In the genomic region with DNA sequence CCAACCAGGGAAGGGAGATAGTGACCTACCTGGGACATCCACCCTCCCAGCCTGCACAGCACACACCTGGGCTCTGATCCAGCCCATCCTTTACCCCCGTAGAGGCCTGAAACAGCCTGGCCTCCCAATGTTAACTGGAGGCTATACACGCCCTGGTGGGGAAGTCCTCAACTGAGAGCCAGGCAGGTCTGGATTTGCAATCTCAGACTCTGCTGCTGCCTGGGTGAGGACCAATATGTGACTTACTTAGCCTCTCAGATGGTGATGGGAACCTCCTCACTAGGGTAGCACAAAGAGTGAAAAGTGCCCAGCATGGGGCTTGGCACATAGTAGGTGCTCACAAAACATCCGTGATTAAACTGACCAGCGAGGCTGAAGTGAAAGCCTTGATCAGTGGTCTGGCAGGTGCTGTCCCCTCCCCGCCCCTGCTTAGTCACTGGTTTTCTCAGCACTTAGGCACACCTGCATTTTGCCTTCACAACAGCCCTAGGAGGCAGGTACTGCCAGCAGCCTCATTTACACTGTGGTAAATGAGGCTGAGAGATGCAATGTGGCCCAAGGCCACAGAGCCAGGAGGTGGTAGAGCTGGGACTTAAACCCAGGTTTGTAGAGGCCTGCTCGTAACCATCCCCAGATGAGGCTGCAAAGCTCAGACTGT, we compare ENCODE assay signal across 3 cellular contexts.
A peak's percentile ranks its signal among the peaks of the same experiment; 100 is the strongest.
TF ChIP-seq lines count a peak whose summit lies in the region.

No MANE protein-coding gene starts in this region.

TF ChIP-seq in A549, 52 proteins besides CTCF, POLR2A, EP300 and RAD21:
- TF ChIP-seq HEYL (CRISPR knock-in tag; IDR thresholded peaks at IDR 0.05), result no peak
- TF ChIP-seq HOXA7 (CRISPR knock-in tag; IDR thresholded peaks at IDR 0.05), result no peak
- no peak for TF ChIP-seq CBX2 (IDR thresholded peaks at IDR 0.05; ENCODE audit: borderline replicate concordance, low read depth)
- no peak for TF ChIP-seq HOXB13 (CRISPR knock-in tag; IDR thresholded peaks at IDR 0.05; ENCODE audit: low read depth)
- TF ChIP-seq ZC3H11A (IDR thresholded peaks at IDR 0.05), result no peak
- no peak for TF ChIP-seq FOSB (CRISPR knock-in tag; IDR thresholded peaks at IDR 0.05)
- TF ChIP-seq BHLHE40 (IDR thresholded peaks at IDR 0.05; ENCODE audit: low read depth, low read length), result no peak
- TF ChIP-seq JUNB (IDR thresholded peaks at IDR 0.05), result no peak
- no peak for TF ChIP-seq KDM1A (IDR thresholded peaks at IDR 0.05; ENCODE audit: low read depth)

TF ChIP-seq in HEK293, 187 proteins besides CTCF, POLR2A, EP300 and RAD21:
- TF ChIP-seq MZF1 (tag by site-specific recombination; IDR thresholded peaks at IDR 0.05; ENCODE audit: borderline replicate concordance) (no peak), ZBTB21 (tag by site-specific recombination; IDR thresholded peaks at IDR 0.05) (no peak), ZNF626 (tag by site-specific recombination; IDR thresholded peaks at IDR 0.05) (no peak), ZNF623 (tag by site-specific recombination; IDR thresholded peaks at IDR 0.05) (no peak), ZFHX2 (tag by site-specific recombination; conservative IDR thresholded peaks at IDR 0.05) (no peak), ZNF600 (tag by site-specific recombination; IDR thresholded peaks at IDR 0.05) (no peak), ZNF664 (tag by site-specific recombination; IDR thresholded peaks at IDR 0.05) (peak; percentile 59)
- TF ChIP-seq, protein P1, sequence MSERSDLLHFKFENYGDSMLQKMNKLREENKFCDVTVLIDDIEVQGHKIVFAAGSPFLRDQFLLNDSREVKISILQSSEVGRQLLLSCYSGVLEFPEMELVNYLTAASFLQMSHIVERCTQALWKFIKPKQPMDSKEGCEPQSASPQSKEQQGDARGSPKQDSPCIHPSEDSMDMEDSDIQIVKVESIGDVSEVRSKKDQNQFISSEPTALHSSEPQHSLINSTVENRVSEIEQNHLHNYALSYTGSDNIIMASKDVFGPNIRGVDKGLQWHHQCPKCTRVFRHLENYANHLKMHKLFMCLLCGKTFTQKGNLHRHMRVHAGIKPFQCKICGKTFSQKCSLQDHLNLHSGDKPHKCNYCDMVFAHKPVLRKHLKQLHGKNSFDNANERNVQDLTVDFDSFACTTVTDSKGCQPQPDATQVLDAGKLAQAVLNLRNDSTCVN (tag by site-specific recombination; optimal IDR thresholded peaks at IDR 0.05), result no peak
TF ChIP-seq in HEK293: peak in this region for 1.

TF ChIP-seq in H1, 55 proteins besides CTCF, POLR2A, EP300 and RAD21:
- TF ChIP-seq SIN3A (conservative IDR thresholded peaks at IDR 0.05 in 1 of 2, IDR thresholded peaks at IDR 0.05 in 1 of 2; ENCODE audit: low read depth in 1 of 2, low read length in 2 of 2) (no peak), CBX5 (IDR thresholded peaks at IDR 0.05; ENCODE audit: low read depth, low read length) (no peak)
TF ChIP-seq in H1: peak in this region for 0.
